Comparison of ENCODE assay signal across 13 cellular contexts in the genomic region with DNA sequence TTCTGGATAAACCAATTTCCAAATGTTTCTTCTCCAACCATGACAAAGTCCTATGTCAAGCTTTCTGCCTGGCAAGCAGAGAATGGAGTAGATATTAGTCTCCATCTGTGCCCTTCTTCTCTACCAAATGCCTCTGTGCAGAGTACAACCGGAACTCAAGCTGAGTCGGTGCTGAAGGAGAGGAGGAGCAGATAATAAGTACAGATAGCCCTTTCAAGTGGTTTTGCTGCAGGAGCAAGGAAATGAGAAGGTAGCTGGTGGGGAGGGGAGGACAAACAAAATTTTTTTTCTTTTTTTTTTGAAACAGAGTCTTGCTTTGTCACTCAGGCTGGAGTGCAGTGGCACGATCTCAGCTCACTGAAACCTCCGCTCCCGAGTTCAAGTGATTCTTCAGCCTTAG. TPM values are rescaled to one million over a fixed set of nuclear protein-coding genes. Genes with fewer than 3 reads are reported as not detected.
DNase-seq lines count a peak whose midpoint lies in the region; ATAC-seq and TF ChIP-seq lines count a peak whose summit lies in the region.
"Had no signal": no experiment of that assay in that cellular context is flagged by ENCODE, and none has a peak within 500 bp of the region (broad histone marks: within the 10 kb centered on the region; RNA-seq: fewer than 3 reads in every experiment).

No MANE protein-coding gene starts in this region.

- peak overlapping the region; percentile 19 for H3K4me3 Mint-ChIP-seq in natural killer cell
- no peak overlapping the region for H3K4me3 Mint-ChIP-seq in natural killer cell treated with Interleukin-12 subunit alpha and Interleukin-12 subunit beta and Interleukin-15 and Interleukin-18, amount 100 ng/mL, for 72 hours

- intact Hi-C loops in natural killer cell (cut with micrococcal nuclease), result no loop called here

- no peak for TF ChIP-seq CTCF in natural killer cell (IDR thresholded peaks at IDR 0.05)

- ATAC-seq in natural killer cell, result peak; percentile 64 to 84 (median 76)
- ATAC-seq in natural killer cell treated with Interleukin-12 subunit alpha and Interleukin-12 subunit beta and Interleukin-15 and Interleukin-18, amount 100 ng/mL, for 72 hours, result no peak
- no peak for ATAC-seq in GM21390 (IDR thresholded peaks at IDR 0.05; ENCODE audit: unreplicated experiment)
- ATAC-seq: PC-3 had no signal

- H3K4me1 Mint-ChIP-seq in natural killer cell, result peaks cover 30 to 31% of the 10 kb centered on the region in 2 donors
- peaks cover 27 to 37% of the 10 kb centered on the region in 2 donors for H3K4me1 Mint-ChIP-seq in natural killer cell treated with Interleukin-12 subunit alpha and Interleukin-12 subunit beta and Interleukin-15 and Interleukin-18, amount 100 ng/mL, for 72 hours (ENCODE audit: low read depth in 2 of 2)

- peaks cover 3% of the 10 kb centered on the region for H3K36me3 ChIP-seq in thymus (ENCODE audit: control insufficient read depth, insufficient read depth)
- H3K36me3 ChIP-seq: ascending aorta, transverse colon had no signal

- no peaks in the 10 kb centered on the region for H3K9me3 Mint-ChIP-seq in natural killer cell
- no peaks in the 10 kb centered on the region for H3K9me3 Mint-ChIP-seq in natural killer cell treated with Interleukin-12 subunit alpha and Interleukin-12 subunit beta and Interleukin-15 and Interleukin-18, amount 100 ng/mL, for 72 hours

- WGBS in thymus, result 7% methylated on average over 5 of the region's 5 CpGs

- H3K27ac ChIP-seq in thymus (ENCODE audit: low read depth), result peak overlapping the region; percentile 46
- H3K27ac ChIP-seq: ascending aorta, transverse colon had no signal

- no peaks in the 10 kb centered on the region for H3K27me3 Mint-ChIP-seq in natural killer cell (ENCODE audit: low read depth in 2 of 2)
- H3K27me3 Mint-ChIP-seq in natural killer cell treated with Interleukin-12 subunit alpha and Interleukin-12 subunit beta and Interleukin-15 and Interleukin-18, amount 100 ng/mL, for 72 hours, result no peaks in the 10 kb centered on the region

- peaks cover 29% of the 10 kb centered on the region for H3K4me1 ChIP-seq in thymus (ENCODE audit: control insufficient read depth, insufficient read depth, low read length)
- H3K4me1 ChIP-seq: ascending aorta, transverse colon had no signal

- no peaks in the 10 kb centered on the region for H3K36me3 Mint-ChIP-seq in natural killer cell
- H3K36me3 Mint-ChIP-seq in natural killer cell treated with Interleukin-12 subunit alpha and Interleukin-12 subunit beta and Interleukin-15 and Interleukin-18, amount 100 ng/mL, for 72 hours, result no peaks in the 10 kb centered on the region

- no peaks in the 10 kb centered on the region for H3K27me3 ChIP-seq in thymus (ENCODE audit: control insufficient read depth, insufficient read depth)
- H3K27me3 ChIP-seq: ascending aorta, transverse colon had no signal

- no peaks in the 10 kb centered on the region for H3K9me3 ChIP-seq in thymus (ENCODE audit: control insufficient read depth)
- H3K9me3 ChIP-seq: ascending aorta, transverse colon had no signal

- DNase-seq in natural killer cell, result no peak
- no peak for DNase-seq in natural killer cell treated with Interleukin-12 subunit alpha and Interleukin-12 subunit beta and Interleukin-15 and Interleukin-18, amount 100 ng/mL, for 72 hours (ENCODE audit: low spot score)
- peak; percentile 25 for DNase-seq in activated T-cell treated with anti-CD3 and anti-CD28 coated beads for 1 hour (ENCODE audit: low read depth)
- DNase-seq in effector CD8-positive, alpha-beta T cell (lab: John Stamatoyannopoulos, UW), result peak; percentile 20
- no peak for DNase-seq in NCI-H2227 (lab: John Stamatoyannopoulos, UW; ENCODE audit: unreplicated experiment)
- no peak for DNase-seq in NCI-H2081 treated with DMSO at 0.1 percent for 48 hours (lab: John Stamatoyannopoulos, UW)
- DNase-seq: NCI-H2171 treated with DMSO at 0.1 percent for 48 hours, nucleus accumbens, PC-3, transverse colon had no signal

- peak overlapping the region; percentile 27 to 37 for H3K27ac Mint-ChIP-seq in natural killer cell
- H3K27ac Mint-ChIP-seq in natural killer cell treated with Interleukin-12 subunit alpha and Interleukin-12 subunit beta and Interleukin-15 and Interleukin-18, amount 100 ng/mL, for 72 hours, result no peak overlapping the region

- peak overlapping the region; percentile 14 for H3K4me3 ChIP-seq in thymus (ENCODE audit: low read length)
- H3K4me3 ChIP-seq: ascending aorta, transverse colon had no signal

RNA-seq across cellular contexts. Expression of gene HELB, which starts 14.2 kb away (rescaled TPM):
- 10 to 100 TPM; 29.2 to 45.6 (median 36.6) TPM for total RNA-seq in natural killer cell
- total RNA-seq in natural killer cell treated with Interleukin-12 subunit alpha and Interleukin-12 subunit beta and Interleukin-15 and Interleukin-18, amount 100 ng/mL, for 72 hours, result 10 to 100 TPM; 26.2 to 30.7 TPM
- polyA plus RNA-seq in thymus, result 3.2 TPM

Comparison
In these comparisons a context has a peak if more than half of its experiments do, and no peak if none do; other contexts are left out.
1. ATAC-seq: peak in natural killer cell (3 of 3); none in natural killer cell treated with Interleukin-12 subunit alpha and Interleukin-12 subunit beta and Interleukin-15 and Interleukin-18, amount 100 ng/mL, for 72 hours (0 of 2) and GM21390 (single experiment).
2. H3K27ac Mint-ChIP-seq: peak in natural killer cell (2 of 2); none in natural killer cell treated with Interleukin-12 subunit alpha and Interleukin-12 subunit beta and Interleukin-15 and Interleukin-18, amount 100 ng/mL, for 72 hours (0 of 2).
3. DNase-seq: peak in activated T-cell treated with anti-CD3 and anti-CD28 coated beads for 1 hour (single experiment) and effector CD8-positive, alpha-beta T cell (single experiment); none in natural killer cell (single experiment), natural killer cell treated with Interleukin-12 subunit alpha and Interleukin-12 subunit beta and Interleukin-15 and Interleukin-18, amount 100 ng/mL, for 72 hours (single experiment), NCI-H2227 (single experiment) and NCI-H2081 treated with DMSO at 0.1 percent for 48 hours (single experiment).